ENCODE assay signal across 32 cellular contexts in genomic region chr3:41447701-41448100, GRCh38.
"Had no signal": no experiment of that assay in that cellular context is flagged by ENCODE, and none has a peak within 500 bp of the region (broad histone marks: within the 10 kb centered on the region; RNA-seq: fewer than 3 reads in every experiment).

No MANE protein-coding gene starts in this region.

- H3K4me3 ChIP-seq: adrenal gland, ascending aorta, body of pancreas, breast epithelium, cardiac muscle cell had no signal

- H3K27ac ChIP-seq: adrenal gland, ascending aorta, body of pancreas, brain microvascular endothelial cell, breast epithelium, cardiac muscle cell had no signal

- H3K9me3 ChIP-seq: adrenal gland, ascending aorta, body of pancreas, breast epithelium had no signal

- DNase-seq: activated effector memory CD4-positive, alpha-beta T cell treated with anti-CD3 and anti-CD28 coated beads, Interleukin-2, amount 50 U/mL, for 16 hours; activated effector memory CD4-positive, alpha-beta T cell treated with Interleukin-2 at 50 U/mL for 16 hours; activated gamma-delta T cell; activated gamma-delta T cell treated with Interleukin-2 at 50 U/mL for 16 hours; activated naive CD4-positive, alpha-beta T cell; activated naive CD4-positive, alpha-beta T cell treated with anti-CD3 and anti-CD28 coated beads for 36 hours; activated naive CD4-positive, alpha-beta T cell treated with anti-CD3 and anti-CD28 coated beads, Interleukin-2, amount 10 ng/mL, durations not matched to agents 7 days and 5 days; activated naive CD4-positive, alpha-beta T cell treated with anti-CD3 and anti-CD28 coated beads, Interleukin-2, amount 50 U/mL, for 16 hours; activated naive CD4-positive, alpha-beta T cell treated with Interleukin-2 at 50 U/mL for 16 hours; activated naive CD8-positive, alpha-beta T cell treated with anti-CD3 and anti-CD28 coated beads for 36 hours; activated naive CD8-positive, alpha-beta T cell treated with anti-CD3 and anti-CD28 coated beads, Interleukin-2, amount 10 ng/mL, durations not matched to agents 7 days and 5 days; activated naive CD8-positive, alpha-beta T cell treated with anti-CD3 and anti-CD28 coated beads, Interleukin-2, amount 50 U/mL, for 24 hours; activated T-cell treated with anti-CD3 and anti-CD28 coated beads, Interleukin-2, amount 50 U/mL, for 24 hours; activated T-cell treated with anti-CD3 and anti-CD28 coated beads, Interleukin-2, amount 50 U/mL, for 4 hours; activated T-cell treated with anti-CD3 and anti-CD28 coated beads, Interleukin-2, amount 50 U/mL, for 48 hours; activated T-cell treated with anti-CD3 and anti-CD28 coated beads, Interleukin-2, amount 50 U/mL, for 72 hours; adrenal gland; amniotic stem cell; amygdala; anterior cingulate cortex; aorta; body of pancreas; brain microvascular endothelial cell; caudate nucleus; central memory CD4-positive, alpha-beta T cell; cerebellar nuclear complex had no signal

- H3K36me3 ChIP-seq: adrenal gland, ascending aorta, brain microvascular endothelial cell, breast epithelium, cardiac muscle cell had no signal

- ATAC-seq: activated naive CD4-positive, alpha-beta T cell treated with anti-CD3 and anti-CD28 coated beads, Interleukin-2, amount 50 U/mL, for 72 hours; activated naive CD8-positive, alpha-beta T cell treated with anti-CD3 and anti-CD28 coated beads, Interleukin-2, amount 50 U/mL, for 24 hours; activated T-cell treated with anti-CD3 and anti-CD28 coated beads, Interleukin-2, amount 50 U/mL, for 4 hours; activated T-cell treated with anti-CD3 and anti-CD28 coated beads, Interleukin-2, amount 50 U/mL, for 72 hours; activated T-helper 17 cell treated with anti-CD3 and anti-CD28 coated beads, Interleukin-2, amount 50 U/mL, for 72 hours; body of pancreas had no signal

- FAIRE-seq: astrocyte had no signal

- H3K27me3 ChIP-seq: adrenal gland, ascending aorta, body of pancreas, brain microvascular endothelial cell, breast epithelium, cardiac muscle cell had no signal

- H3K4me1 ChIP-seq: adrenal gland, ascending aorta, body of pancreas, breast epithelium had no signal
